In the genomic region with DNA sequence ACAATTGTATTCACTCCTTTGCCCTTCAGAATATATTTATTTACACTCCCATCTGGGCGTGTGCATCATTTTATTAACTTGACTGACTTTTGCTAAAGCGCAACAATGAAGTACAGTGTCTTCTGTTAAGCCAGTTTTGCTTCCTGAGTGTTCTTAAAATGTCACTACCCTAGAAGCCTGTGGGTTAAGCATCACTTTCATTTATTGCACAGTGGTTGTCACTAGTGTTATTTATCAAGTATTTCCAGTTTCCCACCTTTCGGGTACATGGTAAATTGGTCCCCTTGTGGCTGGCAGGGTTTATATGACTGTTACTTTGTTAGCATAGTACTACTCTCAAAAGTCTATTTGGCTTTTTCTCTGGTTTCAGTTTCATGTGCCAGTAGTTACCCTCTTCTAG, we compare ENCODE assay signal across 8 cellular contexts. TPM values are rescaled to one million over a fixed set of nuclear protein-coding genes. Genes with fewer than 3 reads are reported as not detected.
DNase-seq lines count a peak whose midpoint lies in the region; ATAC-seq and TF ChIP-seq lines count a peak whose summit lies in the region.

No MANE protein-coding gene starts in this region.

- TF ChIP-seq RAD21 in SK-N-SH (IDR thresholded peaks at IDR 0.05; ENCODE audit: low read length) = no peak

- H3K4me3 Mint-ChIP-seq in neural crest cell = peak overlapping the region; percentile 94

- H3K9me3 Mint-ChIP-seq in neural crest cell = no peaks in the 10 kb centered on the region

- H3K36me3 ChIP-seq in SK-N-SH (replicated peaks in 1 of 2; ENCODE audit: control insufficient read depth in 1 of 2, insufficient read depth in 2 of 2, low read length in 1 of 2) = peaks cover 9 to 11% of the 10 kb centered on the region in 2 experiments
- H3K36me3 ChIP-seq in Loucy (ENCODE audit: insufficient read depth, low read length) = no peaks in the 10 kb centered on the region

- H3K9me3 ChIP-seq in SK-N-SH (no peaks in the 10 kb centered on the region), Loucy (ENCODE audit: insufficient read depth, low read depth, low read length) (no peaks in the 10 kb centered on the region)

- CTCF ChIA-PET in SK-N-SH (lab: Yijun Ruan, JAX) = interaction anchor here (0.7 to 4.5 kb wide), 18 partner anchors 9 to 435 kb away, joined by 3 to 418 read pairs (median 22); a partner anchor contains a TSS

- H3K27me3 ChIP-seq in SK-N-SH (ENCODE audit: insufficient read depth) (no peaks in the 10 kb centered on the region), Loucy (ENCODE audit: insufficient read depth, low read length, poor library complexity, severe bottlenecking) (no peaks in the 10 kb centered on the region)

- H3K4me3 ChIP-seq in SK-N-SH (ENCODE audit: low read depth in 2 of 2, low read length in 1 of 2) (no peak overlapping the region; a peak in 1 of 4 replicates), Loucy (ENCODE audit: low read length, poor library complexity, severe bottlenecking) (peak overlapping the region; percentile 87)

- peaks cover 71% of the 10 kb centered on the region for H3K79me2 ChIP-seq in SK-N-SH (ENCODE audit: insufficient read depth)
- peaks cover 68% of the 10 kb centered on the region for H3K79me2 ChIP-seq in Loucy (ENCODE audit: insufficient read depth, low read length)

- H3K4me1 ChIP-seq in SK-N-SH (ENCODE audit: control insufficient read depth in 1 of 2, insufficient read depth in 2 of 2, low read depth in 1 of 2, low read length in 1 of 2) (peaks cover 25 to 35% of the 10 kb centered on the region in 2 experiments; a peak in 3 of 4 replicates), Loucy (ENCODE audit: insufficient read depth, low read length, poor library complexity, severe bottlenecking) (peaks cover 49% of the 10 kb centered on the region)

- DNase-seq in SK-N-SH (no peak), neural crest cell (ENCODE audit: low read depth, low spot score) (no peak), NCI-H146 treated with DMSO at 0.1 percent for 48 hours (lab: John Stamatoyannopoulos, UW; ENCODE audit: unreplicated experiment) (no peak), left colon (no peak)

- no peak overlapping the region for H2AFZ ChIP-seq in SK-N-SH (ENCODE audit: low read depth)
- no peak overlapping the region for H2AFZ ChIP-seq in Loucy (ENCODE audit: low read length)

- peaks cover 49% of the 10 kb centered on the region for H3K4me1 Mint-ChIP-seq in neural crest cell

- H4K20me1 ChIP-seq in SK-N-SH (ENCODE audit: insufficient read depth) (peaks cover 21% of the 10 kb centered on the region), Loucy (ENCODE audit: insufficient read depth, low read length, poor library complexity, severe bottlenecking) (peaks cover 39% of the 10 kb centered on the region)

- WGBS in SK-N-SH (ENCODE audit: low lambda C conversion rate) = 76% methylated on average over 3 of the region's 3 CpGs

- peak overlapping the region; percentile 5 to 7; a peak in 2 of 4 replicates for H3K27ac ChIP-seq in SK-N-SH (ENCODE audit: low read depth in 2 of 2, low read length in 1 of 2)

- peaks cover 34% of the 10 kb centered on the region for H3F3A ChIP-seq in SK-N-SH (replicated peaks; ENCODE audit: insufficient read depth)
- no peaks in the 10 kb centered on the region for H3F3A ChIP-seq in Loucy (ENCODE audit: low read depth)

- no peaks in the 10 kb centered on the region for H3K27me3 Mint-ChIP-seq in neural crest cell (ENCODE audit: low read depth)

- no peak for TF ChIP-seq CTCF in SK-N-SH (IDR thresholded peaks at IDR 0.05)
- TF ChIP-seq CTCF in Loucy (conservative IDR thresholded peaks at IDR 0.05; ENCODE audit: low read length) = no peak
- no peak for TF ChIP-seq CTCF in neural crest cell (conservative IDR thresholded peaks at IDR 0.05)

- no peak for TF ChIP-seq EP300 in SK-N-SH (IDR thresholded peaks at IDR 0.05; ENCODE audit: borderline replicate concordance in 1 of 2, low read depth in 1 of 2, low read length in 1 of 2)

- H3K9me2 ChIP-seq in SK-N-SH (no peaks in the 10 kb centered on the region), Loucy (replicated peaks; ENCODE audit: low read depth, low read length) (no peaks in the 10 kb centered on the region)

- ATAC-seq in SK-N-SH treated with all-trans-retinoic acid at 6 μM for 48 hours (no peak), HG02588 (IDR thresholded peaks at IDR 0.05; ENCODE audit: unreplicated experiment) (peak; percentile 25), GM19328 (IDR thresholded peaks at IDR 0.05; ENCODE audit: unreplicated experiment) (no peak), left colon (no peak)

- no peak overlapping the region for H3K4me2 ChIP-seq in SK-N-SH
- H3K4me2 ChIP-seq in Loucy (ENCODE audit: low read depth, low read length, poor library complexity, severe bottlenecking) = peak overlapping the region; percentile 80

- intact Hi-C loops in left colon (cut with DNase I, micrococcal nuclease) = loop anchor here in 1 of 2 donors (5.0 kb wide), 1 partner anchor 37 kb away; no protein-coding TSS in a partner anchor

- POLR2A ChIA-PET in SK-N-SH (lab: Yijun Ruan, JAX) = interaction anchor here (1.3 kb wide), 1 partner anchor 31 kb away, joined by 6 read pairs; no protein-coding TSS in a partner anchor

- peaks cover 20% of the 10 kb centered on the region for H3K36me3 Mint-ChIP-seq in neural crest cell (ENCODE audit: low read depth)

- no peak overlapping the region for H3K27ac Mint-ChIP-seq in neural crest cell (ENCODE audit: unreplicated experiment)

- H3K9ac ChIP-seq in SK-N-SH = no peak overlapping the region
- H3K9ac ChIP-seq in Loucy (ENCODE audit: low read depth, low read length, poor library complexity, severe bottlenecking) = peak overlapping the region; percentile 94

TF ChIP-seq in SK-N-SH, 30 proteins besides CTCF, POLR2A, EP300 and RAD21:
- TF ChIP-seq POLR2AphosphoS5 (IDR thresholded peaks at IDR 0.05; ENCODE audit: low read depth, low read length) = 0 out of 2 replicates have a peak, but pooled peaks have one; percentile 8
- no peak for TF ChIP-seq GABPA (IDR thresholded peaks at IDR 0.05; ENCODE audit: low read depth)

TF ChIP-seq in SK-N-SH treated with all-trans-retinoic acid at 6 μM for 48 hours, 23 proteins besides CTCF, POLR2A, EP300 and RAD21:
- no peak for TF ChIP-seq ZC3H10 (CRISPR knock-in tag; IDR thresholded peaks at IDR 0.05)

RNA-seq across cellular contexts. Expression of a gene that starts 3.3 kb away (rescaled TPM):
- 24.0 and 29.1 TPM in 2 replicates for polyA plus RNA-seq in SK-N-SH (2012; rRNA removed)
- polyA plus RNA-seq in SK-N-SH (2012; cell fraction: cytosol; rRNA removed) = 20.5 and 25.9 TPM in 2 replicates
- polyA plus RNA-seq in SK-N-SH (2012; cell fraction: nucleus; rRNA removed) = 31.2 and 40.6 TPM in 2 replicates
- 46.7 and 51.9 TPM in 2 replicates for total RNA-seq in neural crest cell
- 1 to 10 TPM; 5.8 to 7.3 TPM for total RNA-seq in left colon

RNA-seq across cellular contexts. Expression of a gene that starts 17.6 kb away (rescaled TPM):
- 22.5 and 27.8 TPM in 2 replicates for polyA plus RNA-seq in SK-N-SH (2012; rRNA removed)
- 27.0 and 27.7 TPM in 2 replicates for polyA plus RNA-seq in SK-N-SH (2012; cell fraction: cytosol; rRNA removed)
- 22.5 and 39.9 TPM in 2 replicates for polyA plus RNA-seq in SK-N-SH (2012; cell fraction: nucleus; rRNA removed)
- 50.5 and 51.5 TPM in 2 replicates for total RNA-seq in neural crest cell
- total RNA-seq in left colon = 10 to 100 TPM; 24.7 to 28.0 TPM

RNA-seq across cellular contexts. Expression of a gene that starts 49.2 kb away (rescaled TPM):
- 80.4 and 82.0 TPM in 2 replicates for polyA plus RNA-seq in SK-N-SH (2012; rRNA removed)
- polyA plus RNA-seq in SK-N-SH (2012; cell fraction: cytosol; rRNA removed) = 32.4 and 59.8 TPM in 2 replicates
- polyA plus RNA-seq in SK-N-SH (2012; cell fraction: nucleus; rRNA removed) = 120 and 129 TPM in 2 replicates
- total RNA-seq in neural crest cell (56.7 and 65.2 TPM in 2 replicates), left colon (10 to 100 TPM; 29.0 to 31.2 TPM)
